6 cellular contexts compared by ENCODE assay signal in genomic region chr16:30194177-30194925, GRCh38. TPM values are rescaled to one million over a fixed set of nuclear protein-coding genes. Genes with fewer than 3 reads are reported as not detected.
DNase-seq lines count a peak whose midpoint lies in the region; ATAC-seq and TF ChIP-seq lines count a peak whose summit lies in the region.
"Not testable (repeated sequence)": the region's sequence is repeated elsewhere in the genome, so short reads cannot be mapped to it uniquely, and the experiment has no call there.

No MANE protein-coding gene starts in this region.

- not testable (repeated sequence) for H3K4me1 ChIP-seq in CD8-positive, alpha-beta T cell (ENCODE audit: insufficient read depth, low read length); foreskin keratinocyte; ovary (ENCODE audit: insufficient read depth)

- not testable (repeated sequence) for H3K9me3 Mint-ChIP-seq in CD8-positive, alpha-beta T cell; activated CD4-positive, alpha-beta T cell treated with anti-CD3 and anti-CD28 coated beads, Interleukin-2, amount 10 ng/mL, durations not matched to agents 7 days and 5 days

- TF ChIP-seq CTCF in CD8-positive, alpha-beta T cell (IDR thresholded peaks at IDR 0.05); foreskin keratinocyte (conservative IDR thresholded peaks at IDR 0.05); ovary (IDR thresholded peaks at IDR 0.05): not testable (repeated sequence)

- H3K4me1 Mint-ChIP-seq in CD8-positive, alpha-beta T cell (ENCODE audit: low read depth); activated CD4-positive, alpha-beta T cell treated with anti-CD3 and anti-CD28 coated beads, Interleukin-2, amount 10 ng/mL, durations not matched to agents 7 days and 5 days: not testable (repeated sequence)

- CTCF ChIA-PET in CD8-positive, alpha-beta T cell (lab: Charles Lee); activated CD4-positive, alpha-beta T cell treated with anti-CD3 and anti-CD28 coated beads, Interleukin-2, amount 10 ng/mL, durations not matched to agents 7 days and 5 days (lab: Charles Lee): not testable (repeated sequence)

- not testable (repeated sequence) for H3K9me3 ChIP-seq in CD8-positive, alpha-beta T cell (ENCODE audit: low read length); ovary

- intact Hi-C loops in CD8-positive, alpha-beta T cell (cut with DNase I, micrococcal nuclease); ovary (cut with DNase I): not testable (repeated sequence)

- not testable (repeated sequence) for H3K4me3 Mint-ChIP-seq in CD8-positive, alpha-beta T cell; activated CD4-positive, alpha-beta T cell treated with anti-CD3 and anti-CD28 coated beads, Interleukin-2, amount 10 ng/mL, durations not matched to agents 7 days and 5 days

- H3K4me3 ChIP-seq in CD8-positive, alpha-beta T cell (ENCODE audit: low read depth, low read length): not testable (repeated sequence)
- peak overlapping the region; percentile 32 for H3K4me3 ChIP-seq in ovary

- not testable (repeated sequence) for TF ChIP-seq POLR2A in ovary (IDR thresholded peaks at IDR 0.05)

- TF ChIP-seq EP300 in ovary (IDR thresholded peaks at IDR 0.05): not testable (repeated sequence)

- not testable (repeated sequence) for H3K27me3 Mint-ChIP-seq in CD8-positive, alpha-beta T cell (ENCODE audit: low read depth); activated CD4-positive, alpha-beta T cell treated with anti-CD3 and anti-CD28 coated beads, Interleukin-2, amount 10 ng/mL, durations not matched to agents 7 days and 5 days

- 2 to 4% (median 2%) methylated on average over 11 to 19 of the region's 60 CpGs for WGBS in ovary, 3 donors

- H3K36me3 ChIP-seq in CD8-positive, alpha-beta T cell (ENCODE audit: insufficient read depth, low read length); ovary: not testable (repeated sequence)

- not testable (repeated sequence) for H3K27me3 ChIP-seq in CD8-positive, alpha-beta T cell (ENCODE audit: insufficient read depth, low read length); foreskin keratinocyte; ovary

- not testable (repeated sequence) for H3K36me3 Mint-ChIP-seq in CD8-positive, alpha-beta T cell; activated CD4-positive, alpha-beta T cell treated with anti-CD3 and anti-CD28 coated beads, Interleukin-2, amount 10 ng/mL, durations not matched to agents 7 days and 5 days (ENCODE audit: low read depth)

- POLR2A ChIA-PET in CD8-positive, alpha-beta T cell (lab: Charles Lee); activated CD4-positive, alpha-beta T cell treated with anti-CD3 and anti-CD28 coated beads, Interleukin-2, amount 10 ng/mL, durations not matched to agents 7 days and 5 days (lab: Charles Lee): not testable (repeated sequence)

- peak in 1 of 7 experiments; percentile 55 for DNase-seq in CD8-positive, alpha-beta T cell
- peak; percentile 6 for DNase-seq in activated CD4-positive, alpha-beta T cell treated with anti-CD3 and anti-CD28 coated beads, Interleukin-2, amount 10 ng/mL, durations not matched to agents 7 days and 5 days
- DNase-seq in foreskin keratinocyte: not testable (repeated sequence)
- peak in 2 of 5 donors; percentile 7 to 50 for DNase-seq in ovary

- not testable (repeated sequence) for H3K27ac ChIP-seq in CD8-positive, alpha-beta T cell (ENCODE audit: low read depth, low read length); foreskin keratinocyte; ovary

- not testable (repeated sequence) for H3K27ac Mint-ChIP-seq in CD8-positive, alpha-beta T cell; activated CD4-positive, alpha-beta T cell treated with anti-CD3 and anti-CD28 coated beads, Interleukin-2, amount 10 ng/mL, durations not matched to agents 7 days and 5 days

- peak; percentile 72 for ATAC-seq in CD8-positive, alpha-beta T cell
- ATAC-seq in GM21515 (IDR thresholded peaks at IDR 0.05; ENCODE audit: unreplicated experiment) (peak; percentile 50), HG03280 (IDR thresholded peaks at IDR 0.05; ENCODE audit: unreplicated experiment) (peak; percentile 57), foreskin keratinocyte (peak; percentile 55)

RNA-seq across cellular contexts. Expression of gene SLX1A, which starts 0.7 kb away (rescaled TPM):
- 10 to 100 TPM; 22.7 to 23.1 TPM for total RNA-seq in CD8-positive, alpha-beta T cell
- 10 to 100 TPM; 54.1 to 95.0 TPM for total RNA-seq in activated CD4-positive, alpha-beta T cell treated with anti-CD3 and anti-CD28 coated beads, Interleukin-2, amount 10 ng/mL, durations not matched to agents 7 days and 5 days
- total RNA-seq in foreskin keratinocyte (23.6 and 24.8 TPM in 2 replicates), ovary (10 to 100 TPM in 6 of 7 donors, 1 to 10 TPM in 1; 9.3 to 60.9 (median 33.9) TPM)
- polyA plus RNA-seq in foreskin keratinocyte (4.2 and 9.3 TPM in 2 replicates), ovary (10 to 100 TPM in 1 of 2 donors, 1 to 10 TPM in 1; 3.5 to 12.5 TPM)

RNA-seq across cellular contexts. Expression of gene BOLA2B, which starts 0.9 kb away (rescaled TPM):
- 10 to 100 TPM; 55.5 to 56.2 TPM for total RNA-seq in CD8-positive, alpha-beta T cell
- total RNA-seq in activated CD4-positive, alpha-beta T cell treated with anti-CD3 and anti-CD28 coated beads, Interleukin-2, amount 10 ng/mL, durations not matched to agents 7 days and 5 days: 100 to 1,000 TPM; 136 to 141 TPM
- total RNA-seq in foreskin keratinocyte (165 and 184 TPM in 2 replicates), ovary (100 to 1,000 TPM in 1 of 7 donors, 10 to 100 TPM in 6; 21.3 to 106 (median 40.1) TPM)
- polyA plus RNA-seq in foreskin keratinocyte (155 and 156 TPM in 2 replicates), ovary (10 to 100 TPM; 10.0 to 43.9 TPM)

RNA-seq across cellular contexts. Expression of gene SULT1A3, which starts 4.7 kb away (rescaled TPM):
- 10 to 100 TPM; 15.1 to 17.8 TPM for total RNA-seq in CD8-positive, alpha-beta T cell
- 10 to 100 TPM; 37.5 to 38.1 TPM for total RNA-seq in activated CD4-positive, alpha-beta T cell treated with anti-CD3 and anti-CD28 coated beads, Interleukin-2, amount 10 ng/mL, durations not matched to agents 7 days and 5 days
- total RNA-seq in foreskin keratinocyte (7.5 and 8.2 TPM in 2 replicates), ovary (10 to 100 TPM in 4 of 7 donors, 1 to 10 TPM in 3; 4.1 to 12.5 (median 10.5) TPM)
- polyA plus RNA-seq in foreskin keratinocyte (9.5 and 12.6 TPM in 2 replicates), ovary (10 to 100 TPM in 1 of 2 donors, 1 to 10 TPM in 1; 9.9 to 10.0 TPM)

RNA-seq across cellular contexts. Expression of gene CORO1A, which starts 10.9 kb away (rescaled TPM):
- total RNA-seq in CD8-positive, alpha-beta T cell: 100 to 1,000 TPM; 352 to 364 TPM
- 1,000 to 10,000 TPM; 1,809 to 1,847 TPM for total RNA-seq in activated CD4-positive, alpha-beta T cell treated with anti-CD3 and anti-CD28 coated beads, Interleukin-2, amount 10 ng/mL, durations not matched to agents 7 days and 5 days
- total RNA-seq in foreskin keratinocyte (12.2 and 18.8 TPM in 2 replicates), ovary (10 to 100 TPM in 4 of 7 donors, 1 to 10 TPM in 3; 6.7 to 33.3 (median 14.1) TPM)
- polyA plus RNA-seq in foreskin keratinocyte (18.7 and 30.3 TPM in 2 replicates), ovary (10 to 100 TPM in 1 of 2 donors, 1 to 10 TPM in 1; 1.6 to 12.2 TPM)

RNA-seq across cellular contexts. Expression of gene NPIPB13, which starts 53.9 kb away (rescaled TPM):
- 10 to 100 TPM; 13.8 to 18.6 TPM for total RNA-seq in CD8-positive, alpha-beta T cell
- total RNA-seq in activated CD4-positive, alpha-beta T cell treated with anti-CD3 and anti-CD28 coated beads, Interleukin-2, amount 10 ng/mL, durations not matched to agents 7 days and 5 days: 10 to 100 TPM in 1 of 2 experiments, 1 to 10 TPM in 1; 9.0 to 11.4 TPM
- total RNA-seq in foreskin keratinocyte (1.6 and 2.5 TPM in 2 replicates), ovary (10 to 100 TPM in 3 of 7 donors, 1 to 10 TPM in 4; 1.3 to 23.7 (median 7.4) TPM)
- polyA plus RNA-seq in foreskin keratinocyte (0.20 and 0.72 TPM in 2 replicates), ovary (1 to 10 TPM; 3.2 to 4.5 TPM)
